In genomic region chr4:149784018-149784417, GRCh38 we compare ENCODE assay signal across 29 cellular contexts. TPM values are rescaled to one million over a fixed set of nuclear protein-coding genes. Genes with fewer than 3 reads are reported as not detected.
A peak's percentile ranks its signal among the peaks of the same experiment; 100 is the strongest.
DNase-seq lines count a peak whose midpoint lies in the region; ATAC-seq and TF ChIP-seq lines count a peak whose summit lies in the region.
"Had no signal": no experiment of that assay in that cellular context is flagged by ENCODE, and none has a peak within 500 bp of the region (broad histone marks: within the 10 kb centered on the region; RNA-seq: fewer than 3 reads in every experiment).

No MANE protein-coding gene starts in this region.

- H3K4me3 ChIP-seq in breast epithelium (no peak overlapping the region), astrocyte of the spinal cord (ENCODE audit: low read depth, low read length) (no peak overlapping the region)
- H3K4me3 ChIP-seq: cardiac muscle cell, hepatocyte, mucosa of descending colon, neural progenitor cell, skin epidermis had no signal

- no peak for ATAC-seq in GM19455 (IDR thresholded peaks at IDR 0.05; ENCODE audit: unreplicated experiment)
- ATAC-seq: activated CD8-positive, alpha-beta memory T cell treated with anti-CD3 and anti-CD28 coated beads, Interleukin-2, amount 10 ng/mL, durations not matched to agents 7 days and 5 days; mucosa of descending colon; Panc1; stimulated activated memory B cell treated with anti-CD40 and anti-IgM and Interleukin-4, amounts not matched to agents 10 μg/mL and 1 μg/mL and 100 μg/mL, for 72 hours had no signal

- in situ Hi-C loops in astrocyte of the spinal cord (cut with HindIII; ENCODE audit: low sequenced_read_pairs) = no loop called here

- no peaks in the 10 kb centered on the region for H3K36me3 ChIP-seq in breast epithelium
- H3K36me3 ChIP-seq: cardiac muscle cell, neural progenitor cell had no signal

- no peaks in the 10 kb centered on the region for H3K36me3 Mint-ChIP-seq in MCF 10A (ENCODE audit: insufficient read depth, unreplicated experiment)
- H3K36me3 Mint-ChIP-seq: activated CD8-positive, alpha-beta memory T cell treated with anti-CD3 and anti-CD28 coated beads, Interleukin-2, amount 10 ng/mL, durations not matched to agents 7 days and 5 days; activated naive CD8-positive, alpha-beta T cell treated with anti-CD3 and anti-CD28 coated beads, Interleukin-2, amount 10 ng/mL, durations not matched to agents 7 days and 5 days; immature natural killer cell; neural progenitor cell; stimulated activated memory B cell treated with anti-CD40 and anti-IgM and Interleukin-4, amounts not matched to agents 10 μg/mL and 1 μg/mL and 100 μg/mL, for 72 hours had no signal

- no peak overlapping the region for H3K27ac Mint-ChIP-seq in MCF 10A (ENCODE audit: low read depth, unreplicated experiment)
- H3K27ac Mint-ChIP-seq: activated CD4-positive, alpha-beta T cell treated with anti-CD3 and anti-CD28 coated beads, Interleukin-2, amount 10 ng/mL, durations not matched to agents 24 days and 14 days; activated CD8-positive, alpha-beta memory T cell treated with anti-CD3 and anti-CD28 coated beads, Interleukin-2, amount 10 ng/mL, durations not matched to agents 7 days and 5 days; activated naive CD8-positive, alpha-beta T cell treated with anti-CD3 and anti-CD28 coated beads, Interleukin-2, amount 10 ng/mL, durations not matched to agents 7 days and 5 days; B cell; dendritic cell treated with granulocyte-macrophage colony-stimulating factor and Interleukin-4, amounts not matched to agents 40 ng/mL and 50 ng/mL, for 4 days; HFFc6; immature natural killer cell; neural progenitor cell; progenitor cell of endocrine pancreas; stimulated activated memory B cell treated with anti-CD40 and anti-IgM and Interleukin-4, amounts not matched to agents 10 μg/mL and 1 μg/mL and 100 μg/mL, for 72 hours had no signal

- no peaks in the 10 kb centered on the region for H3K4me1 ChIP-seq in breast epithelium
- H3K4me1 ChIP-seq: neural progenitor cell had no signal

- peaks cover 16% of the 10 kb centered on the region for H3K9me3 Mint-ChIP-seq in MCF 10A (ENCODE audit: unreplicated experiment)
- H3K9me3 Mint-ChIP-seq: activated CD4-positive, alpha-beta T cell treated with anti-CD3 and anti-CD28 coated beads, Interleukin-2, amount 10 ng/mL, durations not matched to agents 24 days and 14 days; activated naive CD8-positive, alpha-beta T cell treated with anti-CD3 and anti-CD28 coated beads, Interleukin-2, amount 10 ng/mL, durations not matched to agents 7 days and 5 days; HFFc6; neural progenitor cell had no signal

- BruUV-seq in MCF 10A (replicated peaks; lab: Mats Ljungman, UMichigan) = no TSS peak

- H3K27me3 ChIP-seq in breast epithelium = no peaks in the 10 kb centered on the region
- H3K27me3 ChIP-seq: cardiac muscle cell, hepatocyte, neural progenitor cell had no signal

- peaks cover 32% of the 10 kb centered on the region for H3K4me1 Mint-ChIP-seq in MCF 10A (ENCODE audit: insufficient read depth, unreplicated experiment)
- H3K4me1 Mint-ChIP-seq: activated CD4-positive, alpha-beta T cell treated with anti-CD3 and anti-CD28 coated beads, Interleukin-2, amount 10 ng/mL, durations not matched to agents 24 days and 14 days; activated CD8-positive, alpha-beta memory T cell treated with anti-CD3 and anti-CD28 coated beads, Interleukin-2, amount 10 ng/mL, durations not matched to agents 7 days and 5 days; activated naive CD8-positive, alpha-beta T cell treated with anti-CD3 and anti-CD28 coated beads, Interleukin-2, amount 10 ng/mL, durations not matched to agents 7 days and 5 days; B cell; immature natural killer cell; neural progenitor cell; stimulated activated memory B cell treated with anti-CD40 and anti-IgM and Interleukin-4, amounts not matched to agents 10 μg/mL and 1 μg/mL and 100 μg/mL, for 72 hours had no signal

- POLR2A ChIA-PET in MCF 10A (lab: Yijun Ruan, JAX) = no interaction called here

- intact Hi-C loops in MCF 10A (cut with micrococcal nuclease) (loop anchor here (5.0 kb wide), 1 partner anchor 38 kb away; no protein-coding TSS in a partner anchor), breast epithelium (cut with DNase I; ENCODE audit: low total_unique reads) (no loop called here)

- no peaks in the 10 kb centered on the region for H3K27me3 Mint-ChIP-seq in MCF 10A (ENCODE audit: insufficient read depth, unreplicated experiment)
- H3K27me3 Mint-ChIP-seq: activated CD4-positive, alpha-beta T cell treated with anti-CD3 and anti-CD28 coated beads, Interleukin-2, amount 10 ng/mL, durations not matched to agents 24 days and 14 days; activated CD8-positive, alpha-beta memory T cell treated with anti-CD3 and anti-CD28 coated beads, Interleukin-2, amount 10 ng/mL, durations not matched to agents 7 days and 5 days; activated naive CD8-positive, alpha-beta T cell treated with anti-CD3 and anti-CD28 coated beads, Interleukin-2, amount 10 ng/mL, durations not matched to agents 7 days and 5 days; B cell; dendritic cell treated with granulocyte-macrophage colony-stimulating factor and Interleukin-4, amounts not matched to agents 40 ng/mL and 50 ng/mL, for 4 days; progenitor cell of endocrine pancreas; stimulated activated memory B cell treated with anti-CD40 and anti-IgM and Interleukin-4, amounts not matched to agents 10 μg/mL and 1 μg/mL and 100 μg/mL, for 72 hours had no signal

- TF ChIP-seq POLR2A in breast epithelium (IDR thresholded peaks at IDR 0.05) = no peak

- DNase-seq in MCF 10A (ENCODE audit: unreplicated experiment) (peak; percentile 70), breast epithelium (ENCODE audit: low spot score in 2 of 2) (no peak), astrocyte of the spinal cord (ENCODE audit: low read depth, low spot score) (peak; percentile 39), foreskin melanocyte (peak; percentile 51), superior temporal gyrus (ENCODE audit: extremely low spot score) (no peak), NCI-H2196 treated with DMSO at 0.1 percent for 48 hours (lab: John Stamatoyannopoulos, UW; ENCODE audit: unreplicated experiment) (no peak)
- DNase-seq in NK-92 treated with Interleukin-12 subunit alpha and Interleukin-12 subunit beta, amount 100 ng/mL, for 24 hours (lab: John Stamatoyannopoulos, UW) = no peak
- DNase-seq: activated CD4-positive, alpha-beta T cell treated with anti-CD3 and anti-CD28 coated beads, Interleukin-2, amount 10 ng/mL, durations not matched to agents 24 days and 14 days; activated CD8-positive, alpha-beta memory T cell treated with anti-CD3 and anti-CD28 coated beads, Interleukin-2, amount 10 ng/mL, durations not matched to agents 7 days and 5 days; activated naive CD8-positive, alpha-beta T cell treated with anti-CD3 and anti-CD28 coated beads, Interleukin-2, amount 10 ng/mL, durations not matched to agents 7 days and 5 days; DND-41; HFFc6; immature natural killer cell; mucosa of descending colon; NCI-H1105 treated with DMSO at 0.1 percent for 48 hours; NCI-H510A; stimulated activated CD4-positive, alpha-beta T cell treated with anti-CD3 and anti-CD28 coated beads, Interleukin-2, amount 100 ng/mL, for 24 hours had no signal

- no peaks in the 10 kb centered on the region for H3K9me3 ChIP-seq in breast epithelium
- H3K9me3 ChIP-seq: mucosa of descending colon had no signal

- H3K4me3 Mint-ChIP-seq in MCF 10A (ENCODE audit: unreplicated experiment) = no peak overlapping the region
- H3K4me3 Mint-ChIP-seq: activated CD4-positive, alpha-beta T cell treated with anti-CD3 and anti-CD28 coated beads, Interleukin-2, amount 10 ng/mL, durations not matched to agents 24 days and 14 days; activated CD8-positive, alpha-beta memory T cell treated with anti-CD3 and anti-CD28 coated beads, Interleukin-2, amount 10 ng/mL, durations not matched to agents 7 days and 5 days; activated naive CD8-positive, alpha-beta T cell treated with anti-CD3 and anti-CD28 coated beads, Interleukin-2, amount 10 ng/mL, durations not matched to agents 7 days and 5 days; B cell; dendritic cell treated with granulocyte-macrophage colony-stimulating factor and Interleukin-4, amounts not matched to agents 40 ng/mL and 50 ng/mL, for 4 days; HFFc6; immature natural killer cell; neural progenitor cell; stimulated activated memory B cell treated with anti-CD40 and anti-IgM and Interleukin-4, amounts not matched to agents 10 μg/mL and 1 μg/mL and 100 μg/mL, for 72 hours had no signal

- no peak for TF ChIP-seq CTCF in MCF 10A (IDR thresholded peaks at IDR 0.05; ENCODE audit: unreplicated experiment)
- no peak for TF ChIP-seq CTCF in breast epithelium (IDR thresholded peaks at IDR 0.05)
- TF ChIP-seq CTCF in astrocyte of the spinal cord (IDR thresholded peaks at IDR 0.05; ENCODE audit: low read depth, low read length) = no peak

- no peak overlapping the region for H3K27ac ChIP-seq in breast epithelium
- H3K27ac ChIP-seq: cardiac muscle cell, hepatocyte, neural progenitor cell, skin epidermis, VCaP had no signal

- CTCF ChIA-PET in MCF 10A (lab: Yijun Ruan, JAX) = no interaction called here

RNA-seq across cellular contexts. Expression of gene IQCM, which starts 31.6 kb away (rescaled TPM):
- total RNA-seq in MCF 10A (2022) = not detected in 2 replicates
- total RNA-seq in breast epithelium = not detected
- total RNA-seq: activated CD4-positive, alpha-beta T cell treated with anti-CD3 and anti-CD28 coated beads, Interleukin-2, amount 10 ng/mL, durations not matched to agents 24 days and 14 days; activated CD8-positive, alpha-beta memory T cell treated with anti-CD3 and anti-CD28 coated beads, Interleukin-2, amount 10 ng/mL, durations not matched to agents 7 days and 5 days; activated naive CD8-positive, alpha-beta T cell treated with anti-CD3 and anti-CD28 coated beads, Interleukin-2, amount 10 ng/mL, durations not matched to agents 7 days and 5 days; B cell; cardiac muscle cell; progenitor cell of endocrine pancreas; T-helper 2 cell treated with Interferon-gamma antibody and Interleukin-4, amounts not matched to agents 100 ng/mL and 5 ng/mL, for 36 hours had no signal

Comparison
In these comparisons a context has a peak if more than half of its experiments do, and no peak if none do; other contexts are left out.
1. DNase-seq: peak in MCF 10A (single experiment), astrocyte of the spinal cord (single experiment) and foreskin melanocyte (single experiment); none in breast epithelium (0 of 2), NK-92 treated with Interleukin-12 subunit alpha and Interleukin-12 subunit beta, amount 100 ng/mL, for 24 hours (single experiment), superior temporal gyrus (single experiment) and NCI-H2196 treated with DMSO at 0.1 percent for 48 hours (single experiment).